Comparison of ENCODE assay signal across 19 cellular contexts in genomic region chr10:12164085-12164484, GRCh38.
"Had no signal": no experiment of that assay in that cellular context is flagged by ENCODE, and none has a peak within 500 bp of the region (broad histone marks: within the 10 kb centered on the region; RNA-seq: fewer than 3 reads in every experiment).

No MANE protein-coding gene starts in this region.

- H3K27ac ChIP-seq: epithelial cell of prostate, lower lobe of right lung, neural progenitor cell, pancreas, sigmoid colon, spleen had no signal

- H3K4me3 ChIP-seq: lower lobe of right lung, neural progenitor cell, pancreas, sigmoid colon, spleen had no signal

- H3K27ac Mint-ChIP-seq: activated CD4-positive, alpha-beta memory T cell treated with anti-CD3 and anti-CD28 coated beads, Interleukin-2, amount 10 ng/mL, durations not matched to agents 7 days and 5 days; activated CD4-positive, alpha-beta T cell treated with anti-CD3 and anti-CD28 coated beads for 36 hours; activated T-helper 1 cell treated with anti-CD3 and anti-CD28 coated beads, Interleukin-12 subunit alpha, Interleukin-12 subunit beta, Interleukin-2, Interleukin-4 antibody, amounts not matched to agents 30 ng/mL and 10 ng/mL and 1 ng/mL, durations not matched to agents 14 hours and 24 hours and 36 hours; dendritic cell treated with granulocyte-macrophage colony-stimulating factor and Interleukin-4, amounts not matched to agents 40 ng/mL and 50 ng/mL, for 4 days had no signal

- H3K9me3 Mint-ChIP-seq: activated CD4-positive, alpha-beta memory T cell treated with anti-CD3 and anti-CD28 coated beads, Interleukin-2, amount 10 ng/mL, durations not matched to agents 7 days and 5 days; activated T-helper 1 cell treated with anti-CD3 and anti-CD28 coated beads, Interleukin-12 subunit alpha, Interleukin-12 subunit beta, Interleukin-2, Interleukin-4 antibody, amounts not matched to agents 30 ng/mL and 10 ng/mL and 1 ng/mL, durations not matched to agents 14 hours and 24 hours and 36 hours; brain; dendritic cell treated with granulocyte-macrophage colony-stimulating factor and Interleukin-4, amounts not matched to agents 40 ng/mL and 50 ng/mL, for 4 days; effector memory CD8-positive, alpha-beta T cell; neural progenitor cell had no signal

- H3K9me3 ChIP-seq: lower lobe of right lung, sigmoid colon, spleen had no signal

- ATAC-seq: activated CD4-positive, alpha-beta T cell treated with anti-CD3 and anti-CD28 coated beads for 36 hours; effector memory CD8-positive, alpha-beta T cell; lower lobe of right lung; pancreas had no signal

- H3K27me3 ChIP-seq: neural progenitor cell, pancreas, sigmoid colon, spleen had no signal

- DNase-seq: activated CD4-positive, alpha-beta memory T cell treated with anti-CD3 and anti-CD28 coated beads, Interleukin-2, amount 10 ng/mL, durations not matched to agents 7 days and 5 days; activated CD4-positive, alpha-beta T cell treated with anti-CD3 and anti-CD28 coated beads for 36 hours; activated CD8-positive, alpha-beta memory T cell treated with anti-CD3 and anti-CD28 coated beads, Interleukin-2, amount 50 U/mL, for 48 hours; activated naive CD4-positive, alpha-beta T cell; effector memory CD8-positive, alpha-beta T cell; foreskin melanocyte; kidney glomerular epithelial cell; lower lobe of right lung; midbrain; pancreas; SHP77 treated with DMSO at 0.1 percent for 48 hours; sigmoid colon; spleen; trophoblast cell had no signal

- H3K4me1 ChIP-seq: lower lobe of right lung, neural progenitor cell, pancreas, sigmoid colon, spleen had no signal
